Comparison of ENCODE assay signal across 1 cellular context in genomic region chr2:147456729-147457128, GRCh38.
TF ChIP-seq lines count a peak whose summit lies in the region.

No MANE protein-coding gene starts in this region.

TF ChIP-seq in GM23338, 12 proteins besides CTCF, POLR2A, EP300 and RAD21 (continued from another document):
- no peak for TF ChIP-seq ZNF462 (CRISPR knock-in tag; IDR thresholded peaks at IDR 0.05)
